In the genomic region with DNA sequence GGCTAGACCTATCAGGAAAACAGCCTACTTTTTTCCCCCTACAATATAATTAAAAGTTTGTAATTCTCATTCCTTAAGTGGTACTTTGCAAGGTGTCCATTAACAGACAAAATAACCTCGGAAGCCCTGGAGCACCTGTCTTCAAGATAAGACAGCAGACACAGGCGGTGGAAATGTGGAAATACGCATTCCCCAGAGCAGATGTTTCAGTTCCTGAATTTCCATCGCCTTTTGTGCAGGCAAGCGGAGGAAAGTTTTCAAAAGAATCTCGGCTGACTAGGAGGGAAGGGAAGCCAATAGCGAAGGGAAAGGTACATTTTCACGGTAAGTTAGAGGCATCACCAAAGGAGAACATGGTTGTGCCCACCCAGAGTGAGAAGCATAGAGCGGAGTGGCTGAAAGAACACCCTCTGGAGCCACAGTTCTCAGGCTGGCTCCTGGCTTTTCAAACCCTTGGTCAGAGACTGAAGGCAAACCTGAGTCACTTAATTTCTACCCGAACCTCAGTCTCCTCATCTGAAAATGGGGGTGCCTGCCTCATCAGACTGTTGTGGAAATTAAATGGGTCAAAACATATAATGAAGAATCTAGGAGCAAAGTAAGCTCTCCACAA, we compare ENCODE assay signal across 1 cellular context.
TF ChIP-seq lines count a peak whose summit lies in the region.

No MANE protein-coding gene starts in this region.

TF ChIP-seq in GM23338, 12 proteins besides CTCF, POLR2A, EP300 and RAD21:
- TF ChIP-seq EZH2phosphoT487 (IDR thresholded peaks at IDR 0.05; ENCODE audit: unreplicated experiment) (no peak), ZNF331 (CRISPR knock-in tag; IDR thresholded peaks at IDR 0.05; ENCODE audit: low read depth) (no peak), NANOG (IDR thresholded peaks at IDR 0.05; ENCODE audit: borderline replicate concordance) (no peak), EZH2 (IDR thresholded peaks at IDR 0.05; ENCODE audit: low read depth, unreplicated experiment) (no peak), POLR2AphosphoS5 (IDR thresholded peaks at IDR 0.05; ENCODE audit: low read depth) (no peak), JUNB (IDR thresholded peaks at IDR 0.05; ENCODE audit: unreplicated experiment) (no peak), ZNF114 (CRISPR knock-in tag; IDR thresholded peaks at IDR 0.05) (no peak), STAT1 (IDR thresholded peaks at IDR 0.05; ENCODE audit: unreplicated experiment) (no peak), CREB1 (CRISPR knock-in tag; IDR thresholded peaks at IDR 0.05; ENCODE audit: low read depth) (no peak)
- TF ChIP-seq, protein P1, sequence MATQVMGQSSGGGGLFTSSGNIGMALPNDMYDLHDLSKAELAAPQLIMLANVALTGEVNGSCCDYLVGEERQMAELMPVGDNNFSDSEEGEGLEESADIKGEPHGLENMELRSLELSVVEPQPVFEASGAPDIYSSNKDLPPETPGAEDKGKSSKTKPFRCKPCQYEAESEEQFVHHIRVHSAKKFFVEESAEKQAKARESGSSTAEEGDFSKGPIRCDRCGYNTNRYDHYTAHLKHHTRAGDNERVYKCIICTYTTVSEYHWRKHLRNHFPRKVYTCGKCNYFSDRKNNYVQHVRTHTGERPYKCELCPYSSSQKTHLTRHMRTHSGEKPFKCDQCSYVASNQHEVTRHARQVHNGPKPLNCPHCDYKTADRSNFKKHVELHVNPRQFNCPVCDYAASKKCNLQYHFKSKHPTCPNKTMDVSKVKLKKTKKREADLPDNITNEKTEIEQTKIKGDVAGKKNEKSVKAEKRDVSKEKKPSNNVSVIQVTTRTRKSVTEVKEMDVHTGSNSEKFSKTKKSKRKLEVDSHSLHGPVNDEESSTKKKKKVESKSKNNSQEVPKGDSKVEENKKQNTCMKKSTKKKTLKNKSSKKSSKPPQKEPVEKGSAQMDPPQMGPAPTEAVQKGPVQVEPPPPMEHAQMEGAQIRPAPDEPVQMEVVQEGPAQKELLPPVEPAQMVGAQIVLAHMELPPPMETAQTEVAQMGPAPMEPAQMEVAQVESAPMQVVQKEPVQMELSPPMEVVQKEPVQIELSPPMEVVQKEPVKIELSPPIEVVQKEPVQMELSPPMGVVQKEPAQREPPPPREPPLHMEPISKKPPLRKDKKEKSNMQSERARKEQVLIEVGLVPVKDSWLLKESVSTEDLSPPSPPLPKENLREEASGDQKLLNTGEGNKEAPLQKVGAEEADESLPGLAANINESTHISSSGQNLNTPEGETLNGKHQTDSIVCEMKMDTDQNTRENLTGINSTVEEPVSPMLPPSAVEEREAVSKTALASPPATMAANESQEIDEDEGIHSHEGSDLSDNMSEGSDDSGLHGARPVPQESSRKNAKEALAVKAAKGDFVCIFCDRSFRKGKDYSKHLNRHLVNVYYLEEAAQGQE (IDR thresholded peaks at IDR 0.05; ENCODE audit: unreplicated experiment): no peak
- TF ChIP-seq, protein P2, sequence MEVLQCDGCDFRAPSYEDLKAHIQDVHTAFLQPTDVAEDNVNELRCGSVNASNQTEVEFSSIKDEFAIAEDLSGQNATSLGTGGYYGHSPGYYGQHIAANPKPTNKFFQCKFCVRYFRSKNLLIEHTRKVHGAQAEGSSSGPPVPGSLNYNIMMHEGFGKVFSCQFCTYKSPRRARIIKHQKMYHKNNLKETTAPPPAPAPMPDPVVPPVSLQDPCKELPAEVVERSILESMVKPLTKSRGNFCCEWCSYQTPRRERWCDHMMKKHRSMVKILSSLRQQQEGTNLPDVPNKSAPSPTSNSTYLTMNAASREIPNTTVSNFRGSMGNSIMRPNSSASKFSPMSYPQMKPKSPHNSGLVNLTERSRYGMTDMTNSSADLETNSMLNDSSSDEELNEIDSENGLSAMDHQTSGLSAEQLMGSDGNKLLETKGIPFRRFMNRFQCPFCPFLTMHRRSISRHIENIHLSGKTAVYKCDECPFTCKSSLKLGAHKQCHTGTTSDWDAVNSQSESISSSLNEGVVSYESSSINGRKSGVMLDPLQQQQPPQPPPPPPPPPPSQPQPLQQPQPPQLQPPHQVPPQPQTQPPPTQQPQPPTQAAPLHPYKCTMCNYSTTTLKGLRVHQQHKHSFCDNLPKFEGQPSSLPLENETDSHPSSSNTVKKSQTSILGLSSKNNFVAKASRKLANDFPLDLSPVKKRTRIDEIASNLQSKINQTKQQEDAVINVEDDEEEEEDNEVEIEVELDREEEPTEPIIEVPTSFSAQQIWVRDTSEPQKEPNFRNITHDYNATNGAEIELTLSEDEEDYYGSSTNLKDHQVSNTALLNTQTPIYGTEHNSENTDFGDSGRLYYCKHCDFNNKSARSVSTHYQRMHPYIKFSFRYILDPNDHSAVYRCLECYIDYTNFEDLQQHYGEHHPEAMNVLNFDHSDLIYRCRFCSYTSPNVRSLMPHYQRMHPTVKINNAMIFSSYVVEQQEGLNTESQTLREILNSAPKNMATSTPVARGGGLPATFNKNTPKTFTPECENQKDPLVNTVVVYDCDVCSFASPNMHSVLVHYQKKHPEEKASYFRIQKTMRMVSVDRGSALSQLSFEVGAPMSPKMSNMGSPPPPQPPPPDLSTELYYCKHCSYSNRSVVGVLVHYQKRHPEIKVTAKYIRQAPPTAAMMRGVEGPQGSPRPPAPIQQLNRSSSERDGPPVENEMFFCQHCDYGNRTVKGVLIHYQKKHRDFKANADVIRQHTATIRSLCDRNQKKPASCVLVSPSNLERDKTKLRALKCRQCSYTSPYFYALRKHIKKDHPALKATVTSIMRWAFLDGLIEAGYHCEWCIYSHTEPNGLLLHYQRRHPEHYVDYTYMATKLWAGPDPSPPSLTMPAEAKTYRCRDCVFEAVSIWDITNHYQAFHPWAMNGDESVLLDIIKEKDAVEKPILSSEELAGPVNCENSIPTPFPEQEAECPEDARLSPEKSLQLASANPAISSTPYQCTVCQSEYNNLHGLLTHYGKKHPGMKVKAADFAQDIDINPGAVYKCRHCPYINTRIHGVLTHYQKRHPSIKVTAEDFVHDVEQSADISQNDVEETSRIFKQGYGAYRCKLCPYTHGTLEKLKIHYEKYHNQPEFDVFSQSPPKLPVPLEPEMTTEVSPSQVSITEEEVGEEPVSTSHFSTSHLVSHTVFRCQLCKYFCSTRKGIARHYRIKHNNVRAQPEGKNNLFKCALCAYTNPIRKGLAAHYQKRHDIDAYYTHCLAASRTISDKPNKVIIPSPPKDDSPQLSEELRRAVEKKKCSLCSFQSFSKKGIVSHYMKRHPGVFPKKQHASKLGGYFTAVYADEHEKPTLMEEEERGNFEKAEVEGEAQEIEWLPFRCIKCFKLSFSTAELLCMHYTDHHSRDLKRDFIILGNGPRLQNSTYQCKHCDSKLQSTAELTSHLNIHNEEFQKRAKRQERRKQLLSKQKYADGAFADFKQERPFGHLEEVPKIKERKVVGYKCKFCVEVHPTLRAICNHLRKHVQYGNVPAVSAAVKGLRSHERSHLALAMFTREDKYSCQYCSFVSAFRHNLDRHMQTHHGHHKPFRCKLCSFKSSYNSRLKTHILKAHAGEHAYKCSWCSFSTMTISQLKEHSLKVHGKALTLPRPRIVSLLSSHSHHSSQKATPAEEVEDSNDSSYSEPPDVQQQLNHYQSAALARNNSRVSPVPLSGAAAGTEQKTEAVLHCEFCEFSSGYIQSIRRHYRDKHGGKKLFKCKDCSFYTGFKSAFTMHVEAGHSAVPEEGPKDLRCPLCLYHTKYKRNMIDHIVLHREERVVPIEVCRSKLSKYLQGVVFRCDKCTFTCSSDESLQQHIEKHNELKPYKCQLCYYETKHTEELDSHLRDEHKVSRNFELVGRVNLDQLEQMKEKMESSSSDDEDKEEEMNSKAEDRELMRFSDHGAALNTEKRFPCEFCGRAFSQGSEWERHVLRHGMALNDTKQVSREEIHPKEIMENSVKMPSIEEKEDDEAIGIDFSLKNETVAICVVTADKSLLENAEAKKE (CRISPR knock-in tag; IDR thresholded peaks at IDR 0.05): no peak
- TF ChIP-seq, protein P3, sequence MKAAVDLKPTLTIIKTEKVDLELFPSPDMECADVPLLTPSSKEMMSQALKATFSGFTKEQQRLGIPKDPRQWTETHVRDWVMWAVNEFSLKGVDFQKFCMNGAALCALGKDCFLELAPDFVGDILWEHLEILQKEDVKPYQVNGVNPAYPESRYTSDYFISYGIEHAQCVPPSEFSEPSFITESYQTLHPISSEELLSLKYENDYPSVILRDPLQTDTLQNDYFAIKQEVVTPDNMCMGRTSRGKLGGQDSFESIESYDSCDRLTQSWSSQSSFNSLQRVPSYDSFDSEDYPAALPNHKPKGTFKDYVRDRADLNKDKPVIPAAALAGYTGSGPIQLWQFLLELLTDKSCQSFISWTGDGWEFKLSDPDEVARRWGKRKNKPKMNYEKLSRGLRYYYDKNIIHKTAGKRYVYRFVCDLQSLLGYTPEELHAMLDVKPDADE (IDR thresholded peaks at IDR 0.05): no peak
